ENCODE assay signal across 8 cellular contexts in genomic region chr19:1848399-1849131, GRCh38. TPM values are rescaled to one million over a fixed set of nuclear protein-coding genes. Genes with fewer than 3 reads are reported as not detected.
A peak's percentile ranks its signal among the peaks of the same experiment; 100 is the strongest.
DNase-seq lines count a peak whose midpoint lies in the region; ATAC-seq and TF ChIP-seq lines count a peak whose summit lies in the region.

TSS of gene REXO1 (minus strand) at chr19:1848483. CDS start at chr19:1848358, 125 bp downstream.

- no peaks in the 10 kb centered on the region for H3K27me3 Mint-ChIP-seq in CD4-positive, alpha-beta T cell
- H3K27me3 Mint-ChIP-seq in activated CD4-positive, alpha-beta memory T cell treated with anti-CD3 and anti-CD28 coated beads for 36 hours: no peaks in the 10 kb centered on the region

- H3K4me3 ChIP-seq in lower lobe of right lung: peak within 1 kb of the TSS; percentile 90

- peak within 1 kb of the TSS; percentile 93 for H3K4me3 Mint-ChIP-seq in CD4-positive, alpha-beta T cell
- peak within 1 kb of the TSS; percentile 88 for H3K4me3 Mint-ChIP-seq in activated CD4-positive, alpha-beta memory T cell treated with anti-CD3 and anti-CD28 coated beads for 36 hours

- H3K9me3 Mint-ChIP-seq in CD4-positive, alpha-beta T cell: no peaks in the 10 kb centered on the region
- H3K9me3 Mint-ChIP-seq in activated CD4-positive, alpha-beta memory T cell treated with anti-CD3 and anti-CD28 coated beads for 36 hours: no peaks in the 10 kb centered on the region

- H3K9me3 ChIP-seq in CD4-positive, alpha-beta T cell (ENCODE audit: control insufficient read depth, low read length): no peaks in the 10 kb centered on the region
- no peaks in the 10 kb centered on the region for H3K9me3 ChIP-seq in lower lobe of right lung

- H3K27me3 ChIP-seq in CD4-positive, alpha-beta T cell (ENCODE audit: control insufficient read depth, insufficient read depth, low read length): no peaks in the 10 kb centered on the region
- H3K27me3 ChIP-seq in lower lobe of right lung (ENCODE audit: low read depth): no peaks in the 10 kb centered on the region

- DNase-seq in CD4-positive, alpha-beta T cell: peak; percentile 96 to 99 (median 98)
- DNase-seq in HK-2 (ENCODE audit: unreplicated experiment) (peak; percentile 97), NCI-H82 treated with DMSO at 0.1 percent for 48 hours (lab: John Stamatoyannopoulos, UW; ENCODE audit: unreplicated experiment) (peak; percentile 60), ecto neural progenitor cell (ENCODE audit: low spot score) (peak; percentile 97), lower lobe of right lung (peak; percentile 97)
- DNase-seq in activated CD4-positive, alpha-beta memory T cell treated with anti-CD3 and anti-CD28 coated beads for 36 hours: peak; percentile 98
- peak; percentile 93 to 98 (median 97) for DNase-seq in stimulated activated CD4-positive, alpha-beta T cell treated with anti-CD3 and anti-CD28 coated beads, TNF-alpha, amount 100 ng/mL, for 24 hours (ENCODE audit: low read depth in 3 of 3)

- peaks cover 22% of the 10 kb centered on the region for H3K36me3 Mint-ChIP-seq in CD4-positive, alpha-beta T cell (ENCODE audit: low read depth)
- H3K36me3 Mint-ChIP-seq in activated CD4-positive, alpha-beta memory T cell treated with anti-CD3 and anti-CD28 coated beads for 36 hours: peaks cover 9% of the 10 kb centered on the region

- CTCF ChIA-PET in CD4-positive, alpha-beta T cell (lab: Charles Lee): interaction anchor here (0.7 to 1.3 kb wide), 4 partner anchors 9 to 28 kb away, joined by 3 to 5 read pairs (median 4); no protein-coding TSS in a partner anchor
- CTCF ChIA-PET in activated CD4-positive, alpha-beta memory T cell treated with anti-CD3 and anti-CD28 coated beads for 36 hours (lab: Charles Lee): interaction anchor here (0.9 to 2.1 kb wide), 7 partner anchors 10 to 97 kb away, joined by 4 to 19 read pairs (median 5); no protein-coding TSS in a partner anchor

- peak within 1 kb of the TSS; percentile 93 for H3K27ac Mint-ChIP-seq in CD4-positive, alpha-beta T cell
- H3K27ac Mint-ChIP-seq in activated CD4-positive, alpha-beta memory T cell treated with anti-CD3 and anti-CD28 coated beads for 36 hours: peak within 1 kb of the TSS; percentile 89

- H3K4me1 Mint-ChIP-seq in CD4-positive, alpha-beta T cell (ENCODE audit: low read depth): peaks cover 61% of the 10 kb centered on the region
- H3K4me1 Mint-ChIP-seq in activated CD4-positive, alpha-beta memory T cell treated with anti-CD3 and anti-CD28 coated beads for 36 hours (ENCODE audit: low read depth): peaks cover 61% of the 10 kb centered on the region

- intact Hi-C loops in CD4-positive, alpha-beta T cell (cut with DNase I, micrococcal nuclease): loop anchor here in 1 of 2 experiments (2.0 kb wide), 1 partner anchor 14 kb away; the partner anchor contains the start of gene KLF16
- intact Hi-C loops in activated CD4-positive, alpha-beta memory T cell treated with anti-CD3 and anti-CD28 coated beads for 36 hours (cut with micrococcal nuclease): loop anchor here (1.0 kb wide), 1 partner anchor 36 kb away; the partner anchor contains the start of gene ATP8B3
- intact Hi-C loops in lower lobe of right lung (cut with DNase I): no loop called here

- POLR2A ChIA-PET in CD4-positive, alpha-beta T cell (lab: Charles Lee): interaction anchor here (0.9 kb wide), 1 partner anchor 596 kb away, joined by 3 read pairs; no protein-coding TSS in a partner anchor
- POLR2A ChIA-PET in activated CD4-positive, alpha-beta memory T cell treated with anti-CD3 and anti-CD28 coated beads for 36 hours (lab: Charles Lee): no interaction called here

- peak; percentile 90 for TF ChIP-seq CTCF in CD4-positive, alpha-beta T cell (IDR thresholded peaks at IDR 0.05)
- peak; percentile 91 for TF ChIP-seq CTCF in lower lobe of right lung (IDR thresholded peaks at IDR 0.05)

- H3K27ac ChIP-seq in CD4-positive, alpha-beta T cell (ENCODE audit: low read depth, low read length): peak within 1 kb of the TSS; percentile 98
- H3K27ac ChIP-seq in lower lobe of right lung: peak within 1 kb of the TSS; percentile 99

- peak; percentile 72 for ATAC-seq in CD4-positive, alpha-beta T cell (ENCODE audit: poor library complexity)
- ATAC-seq in GM19438 (IDR thresholded peaks at IDR 0.05; ENCODE audit: low read depth, unreplicated experiment): peak; percentile 57
- peak; percentile 91 to 93 for ATAC-seq in lower lobe of right lung

- H3K4me1 ChIP-seq in lower lobe of right lung: peaks cover 57% of the 10 kb centered on the region

- peaks cover 11% of the 10 kb centered on the region for H3K36me3 ChIP-seq in lower lobe of right lung

RNA-seq across cellular contexts. Expression of gene REXO1, which starts in this region (rescaled TPM):
- 100 to 1,000 TPM; 106 to 114 TPM for total RNA-seq in CD4-positive, alpha-beta T cell
- 10 to 100 TPM; 41.9 to 45.3 TPM for total RNA-seq in activated CD4-positive, alpha-beta memory T cell treated with anti-CD3 and anti-CD28 coated beads for 36 hours
- 29.1 TPM for total RNA-seq in lower lobe of right lung

Comparison
In these comparisons a context has a peak if more than half of its experiments do, and no peak if none do; other contexts are left out.
1. Peak in every context shown above with its lines: DNase-seq, ATAC-seq, H3K4me3 ChIP-seq and H3K27ac ChIP-seq.